ENCODE assay signal across 9 cellular contexts in genomic region chr17:45430006-45430737, GRCh38. TPM values are rescaled to one million over a fixed set of nuclear protein-coding genes. Genes with fewer than 3 reads are reported as not detected.
A peak's percentile ranks its signal among the peaks of the same experiment; 100 is the strongest.
DNase-seq lines count a peak whose midpoint lies in the region; TF ChIP-seq lines count a peak whose summit lies in the region.
"Had no signal": no experiment of that assay in that cellular context is flagged by ENCODE, and none has a peak within 500 bp of the region (broad histone marks: within the 10 kb centered on the region; RNA-seq: fewer than 3 reads in every experiment).

No MANE protein-coding gene starts in this region.

- DNase-seq in Caco-2 (no peak), epithelial cell of proximal tubule (ENCODE audit: low read depth) (no peak), cortex of kidney (lab: John Stamatoyannopoulos, UW) (no peak), HuH-7.5 (ENCODE audit: low spot score) (no peak), NCI-H2107 (lab: John Stamatoyannopoulos, UW) (no peak)
- DNase-seq in activated CD4-positive, CD25-positive, alpha-beta regulatory T cell treated with anti-CD3 and anti-CD28 coated beads, Interleukin-2, amount 50 U/mL, for 72 hours: no peak
- DNase-seq: NCI-H1436 had no signal

- no peak for TF ChIP-seq CTCF in Caco-2 (IDR thresholded peaks at IDR 0.05; ENCODE audit: insufficient read depth in 1 of 2, low read depth in 1 of 2, low read length in 1 of 2, severe bottlenecking in 1 of 2, unreplicated experiment in 1 of 2)
- TF ChIP-seq CTCF in OCI-LY3 (IDR thresholded peaks at IDR 0.05; ENCODE audit: low read depth, low read length): no peak
- no peak for TF ChIP-seq CTCF in epithelial cell of proximal tubule (conservative IDR thresholded peaks at IDR 0.05; ENCODE audit: low read depth, low read length)
- no peak for TF ChIP-seq CTCF in neutrophil (IDR thresholded peaks at IDR 0.05)

- H3K4me1 ChIP-seq in Caco-2 (0 out of 2 replicates have a peak, but pooled peaks cover 7% of the 10 kb centered on the region), OCI-LY3 (ENCODE audit: low read length) (peaks cover 39% of the 10 kb centered on the region), neutrophil (ENCODE audit: control insufficient read depth in 1 of 2, insufficient read depth in 1 of 2, low read depth in 1 of 2, low read length in 1 of 2) (peaks cover 67 to 70% of the 10 kb centered on the region in 2 experiments)

- H3K36me3 Mint-ChIP-seq in Caco-2 (ENCODE audit: insufficient read depth, unreplicated experiment): peaks cover 4% of the 10 kb centered on the region

- H3K27me3 ChIP-seq in Caco-2 (replicated peaks; ENCODE audit: control insufficient read depth, insufficient read depth, low read length): no peaks in the 10 kb centered on the region
- H3K27me3 ChIP-seq in OCI-LY3 (ENCODE audit: low read depth, low read length): peaks cover 4% of the 10 kb centered on the region; the same call in 1 of the 2 replicates
- no peaks in the 10 kb centered on the region for H3K27me3 ChIP-seq in neutrophil

- H3K27ac ChIP-seq in OCI-LY3 (ENCODE audit: low read length) (peak overlapping the region; percentile 17; the same call in 1 of the 2 replicates), neutrophil (peak overlapping the region; percentile 88)

- intact Hi-C loops in Caco-2 (cut with micrococcal nuclease; ENCODE audit: unreplicated experiment): no loop called here

- no peaks in the 10 kb centered on the region for H3K9me3 Mint-ChIP-seq in Caco-2 (ENCODE audit: unreplicated experiment)

- peak overlapping the region; percentile 97 for H3K4me3 Mint-ChIP-seq in Caco-2 (ENCODE audit: unreplicated experiment)

- no peaks in the 10 kb centered on the region for H3K27me3 Mint-ChIP-seq in Caco-2 (ENCODE audit: insufficient read depth, unreplicated experiment)

- H3K4me1 Mint-ChIP-seq in Caco-2 (ENCODE audit: low read depth, unreplicated experiment): peaks cover 9% of the 10 kb centered on the region

- peak overlapping the region; percentile 88 for H3K27ac Mint-ChIP-seq in Caco-2 (ENCODE audit: unreplicated experiment)

- no peaks in the 10 kb centered on the region for H4K20me1 ChIP-seq in OCI-LY3 (ENCODE audit: insufficient read depth, low read length)

- POLR2A ChIA-PET in Caco-2 (lab: Charles Lee): interaction anchor here (0.9 kb wide), 1 partner anchor 61 kb away, joined by 8 read pairs; no protein-coding TSS in a partner anchor

- no peaks in the 10 kb centered on the region for H3K9me3 ChIP-seq in Caco-2
- H3K9me3 ChIP-seq in OCI-LY3 (ENCODE audit: insufficient read depth, low read length): no peaks in the 10 kb centered on the region
- no peaks in the 10 kb centered on the region for H3K9me3 ChIP-seq in neutrophil

- peak overlapping the region; percentile 62 for H3K9ac ChIP-seq in OCI-LY3 (ENCODE audit: low read length)

- H3K36me3 ChIP-seq in Caco-2 (ENCODE audit: control insufficient read depth, insufficient read depth, low read length) (no peaks in the 10 kb centered on the region), OCI-LY3 (replicated peaks; ENCODE audit: low read depth, low read length) (no peaks in the 10 kb centered on the region), neutrophil (peaks cover 40% of the 10 kb centered on the region)

- H3K79me2 ChIP-seq in OCI-LY3 (ENCODE audit: low read length): no peaks in the 10 kb centered on the region

- no peak overlapping the region for H2AFZ ChIP-seq in OCI-LY3 (ENCODE audit: low read depth, low read length)

- TSS peak; percentile 34 for BruUV-seq in Caco-2 (replicated peaks; lab: Mats Ljungman, UMichigan)

- CTCF ChIA-PET in Caco-2 (lab: Charles Lee): interaction anchor here (1.1 kb wide), 1 partner anchor 21 kb away, joined by 3 read pairs; no protein-coding TSS in a partner anchor

- H3K4me3 ChIP-seq in Caco-2 (ENCODE audit: low read depth, low read length) (peak overlapping the region; percentile 69), OCI-LY3 (ENCODE audit: low read length) (peak overlapping the region; percentile 80), epithelial cell of proximal tubule (ENCODE audit: low read depth, low read length) (peak overlapping the region; percentile 75), neutrophil (ENCODE audit: low read depth in 1 of 2, low read length in 1 of 2) (peak overlapping the region; percentile 94 to 96)

- H3K4me2 ChIP-seq in OCI-LY3 (ENCODE audit: low read length): peak overlapping the region; percentile 89

RNA-seq across cellular contexts. Expression of gene ARHGAP27, which starts 2.5 kb away (rescaled TPM):
- 35.9 and 40.2 TPM in 2 replicates for total RNA-seq in Caco-2 (2022)
- 29.4 and 39.8 TPM in 2 replicates for total RNA-seq in epithelial cell of proximal tubule
